In the genomic region with DNA sequence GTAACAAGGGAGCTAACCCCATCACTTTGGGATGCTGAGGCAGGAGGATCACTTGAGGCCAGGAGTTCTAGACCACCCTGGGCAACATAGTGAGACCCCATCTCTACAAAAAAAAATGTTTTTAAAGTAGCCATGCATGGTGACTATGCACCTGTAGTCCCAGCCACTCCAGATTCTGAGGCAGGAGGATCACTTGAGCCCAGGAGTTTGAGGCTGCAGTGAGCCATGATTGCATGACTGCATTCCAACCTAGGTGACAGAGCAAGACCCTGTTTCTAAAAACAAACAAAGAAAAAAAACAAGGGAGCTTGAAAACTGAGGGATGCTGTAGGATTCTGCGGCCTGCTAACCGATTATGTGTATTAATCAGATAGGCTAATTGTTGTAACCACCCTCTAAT, we compare ENCODE assay signal across 14 cellular contexts. TPM values are rescaled to one million over a fixed set of nuclear protein-coding genes. Genes with fewer than 3 reads are reported as not detected.
"Had no signal": no experiment of that assay in that cellular context is flagged by ENCODE, and none has a peak within 500 bp of the region (broad histone marks: within the 10 kb centered on the region; RNA-seq: fewer than 3 reads in every experiment).

No MANE protein-coding gene starts in this region.

- H3K4me3 ChIP-seq: colonic mucosa, lower lobe of right lung had no signal

- DNase-seq: activated CD4-positive, alpha-beta T cell treated with anti-CD3 and anti-CD28 coated beads, Interleukin-2, amount 10 ng/mL, durations not matched to agents 7 days and 5 days; activated CD8-positive, alpha-beta T cell treated with anti-CD3 and anti-CD28 coated beads, Interleukin-2, amount 10 ng/mL, durations not matched to agents 7 days and 5 days; activated naive CD4-positive, alpha-beta T cell treated with anti-CD3 and anti-CD28 coated beads for 36 hours; activated T-cell treated with anti-CD3 and anti-CD28 coated beads, Interleukin-2, amount 50 U/mL, for 24 hours; colonic mucosa; erythroblast; lower lobe of right lung; nucleus accumbens; posterior cingulate gyrus; small intestine; stimulated activated CD4-positive, alpha-beta T cell treated with anti-CD3 and anti-CD28 coated beads, Interleukin-15, amount 100 ng/mL, for 24 hours; stimulated activated CD4-positive, alpha-beta T cell treated with anti-CD3 and anti-CD28 coated beads, Interleukin-2, amount 100 ng/mL, for 48 hours; T1000 had no signal

- ATAC-seq: activated CD8-positive, alpha-beta T cell treated with anti-CD3 and anti-CD28 coated beads, Interleukin-2, amount 10 ng/mL, durations not matched to agents 7 days and 5 days; natural killer cell treated with Interleukin-12 subunit alpha and Interleukin-12 subunit beta and Interleukin-15 and Interleukin-18, amount 100 ng/mL, for 72 hours had no signal

- H3K36me3 ChIP-seq: colonic mucosa, lower lobe of right lung had no signal

- H3K9me3 ChIP-seq: colonic mucosa, lower lobe of right lung had no signal

- H3K27me3 ChIP-seq: colonic mucosa had no signal

RNA-seq across cellular contexts. Expression of a gene that starts 4.9 kb away (rescaled TPM):
- total RNA-seq: activated CD8-positive, alpha-beta T cell treated with anti-CD3 and anti-CD28 coated beads, Interleukin-2, amount 10 ng/mL, durations not matched to agents 7 days and 5 days had no signal
